ENCODE assay signal across 24 cellular contexts in genomic region chr14:95547272-95547625, GRCh38. TPM values are rescaled to one million over a fixed set of nuclear protein-coding genes. Genes with fewer than 3 reads are reported as not detected.
DNase-seq lines count a peak whose midpoint lies in the region; TF ChIP-seq lines count a peak whose summit lies in the region.
"Had no signal": no experiment of that assay in that cellular context is flagged by ENCODE, and none has a peak within 500 bp of the region (broad histone marks: within the 10 kb centered on the region; RNA-seq: fewer than 3 reads in every experiment).

No MANE protein-coding gene starts in this region.

- H3K36me3 Mint-ChIP-seq in endodermal cell (ENCODE audit: low read depth), result peaks cover 40% of the 10 kb centered on the region

- peak; percentile 5 for DNase-seq in HT-29 (ENCODE audit: low spot score)
- DNase-seq in SJCRH30, result no peak
- DNase-seq in endodermal cell, result peak; percentile 58
- no peak for DNase-seq in osteoblast (ENCODE audit: insufficient read length, low spot score, missing footprints)
- no peak for DNase-seq in MM.1S
- DNase-seq in T1000 (lab: John Stamatoyannopoulos, UW), result no peak
- no peak for DNase-seq in OCI-LY7 (ENCODE audit: low spot score)
- no peak for DNase-seq in amygdala (lab: John Stamatoyannopoulos, UW)
- DNase-seq: activated CD4-positive, CD25-positive, alpha-beta regulatory T cell treated with anti-CD3 and anti-CD28 coated beads, Interleukin-2, amount 50 U/mL, for 72 hours; activated CD8-positive, alpha-beta T cell treated with anti-CD3 and anti-CD28 coated beads for 36 hours; activated effector memory CD4-positive, alpha-beta T cell treated with anti-CD3 and anti-CD28 coated beads, Interleukin-2, amount 50 U/mL, for 16 hours; activated naive CD8-positive, alpha-beta T cell treated with anti-CD3 and anti-CD28 coated beads, Interleukin-2, amount 50 U/mL, for 24 hours; CD4-positive, CD25-positive, alpha-beta regulatory T cell; DMS 273 treated with DMSO at 0.1 percent for 48 hours; Kasumi-1; lower lobe of right lung; NCI-H1048; NCI-H1930; NCI-H69; Right ventricle myocardium superior; small intestine; stimulated activated CD4-positive, alpha-beta T cell treated with anti-CD3 and anti-CD28 coated beads, Interleukin-2, amount 100 ng/mL, for 24 hours; T-cell; upper lobe of left lung had no signal

- POLR2A ChIA-PET in OCI-LY7 (lab: Charles Lee), result interaction anchor here (1.7 kb wide), 1 partner anchor 10 kb away, joined by 10 read pairs; no protein-coding TSS in a partner anchor

- CTCF ChIA-PET in OCI-LY7 (lab: Charles Lee; ENCODE audit: unreplicated experiment), result no interaction called here

- H3K27me3 ChIP-seq in SJCRH30 (no peaks in the 10 kb centered on the region), endodermal cell (ENCODE audit: control insufficient read depth, insufficient read depth, low read length, poor library complexity, severe bottlenecking) (no peaks in the 10 kb centered on the region), osteoblast (ENCODE audit: insufficient read depth, low read length) (no peaks in the 10 kb centered on the region), MM.1S (replicated peaks; ENCODE audit: insufficient read depth, low read length) (no peaks in the 10 kb centered on the region)
- H3K27me3 ChIP-seq: upper lobe of left lung had no signal

- H3K9ac ChIP-seq in endodermal cell (ENCODE audit: extremely low read depth, low read length, poor library complexity, severe bottlenecking) (no peak overlapping the region), MM.1S (ENCODE audit: low read length) (no peak overlapping the region)

- H3F3A ChIP-seq in MM.1S (ENCODE audit: insufficient read depth, low read length), result no peaks in the 10 kb centered on the region

- H3K9me2 ChIP-seq in MM.1S (replicated peaks; ENCODE audit: insufficient read depth, low read length) (no peaks in the 10 kb centered on the region), OCI-LY7 (ENCODE audit: insufficient read depth, low read length) (no peaks in the 10 kb centered on the region)

- peak overlapping the region; percentile 1 for H3K4me2 ChIP-seq in osteoblast (ENCODE audit: insufficient read depth, low read length)
- no peak overlapping the region for H3K4me2 ChIP-seq in MM.1S (ENCODE audit: low read depth, low read length)
- no peak overlapping the region for H3K4me2 ChIP-seq in OCI-LY7 (ENCODE audit: low read length)

- peak overlapping the region; percentile 22; the same call in 1 of the 2 replicates for H3K27ac ChIP-seq in SJCRH30
- peak overlapping the region; percentile 51 for H3K27ac ChIP-seq in endodermal cell (ENCODE audit: low read depth, low read length)
- H3K27ac ChIP-seq in osteoblast (ENCODE audit: low read depth, low read length), result no peak overlapping the region
- H3K27ac ChIP-seq in MM.1S (ENCODE audit: low read length), result no peak overlapping the region
- no peak overlapping the region for H3K27ac ChIP-seq in OCI-LY7 (ENCODE audit: low read depth, low read length, poor library complexity, severe bottlenecking)
- H3K27ac ChIP-seq: lower lobe of right lung, upper lobe of left lung had no signal

- H3K79me2 ChIP-seq in osteoblast (ENCODE audit: insufficient read depth, low read length), result peaks cover 17% of the 10 kb centered on the region
- peaks cover 8% of the 10 kb centered on the region for H3K79me2 ChIP-seq in MM.1S (ENCODE audit: low read length)
- peaks cover 10% of the 10 kb centered on the region; the same call in 1 of the 2 replicates for H3K79me2 ChIP-seq in OCI-LY7 (ENCODE audit: insufficient read depth, low read depth, low read length)

- no peak for TF ChIP-seq CTCF in endodermal cell (conservative IDR thresholded peaks at IDR 0.05)
- TF ChIP-seq CTCF in osteoblast (IDR thresholded peaks at IDR 0.05; ENCODE audit: extremely low read depth, low read depth, low read length), result no peak
- TF ChIP-seq CTCF in MM.1S (IDR thresholded peaks at IDR 0.05; ENCODE audit: low read length), result no peak
- no peak for TF ChIP-seq CTCF in OCI-LY7 (conservative IDR thresholded peaks at IDR 0.05; ENCODE audit: low read length)

- no peak overlapping the region for H3K4me3 ChIP-seq in SJCRH30
- H3K4me3 ChIP-seq in endodermal cell (ENCODE audit: low read length), result no peak overlapping the region
- H3K4me3 ChIP-seq in osteoblast (ENCODE audit: insufficient read depth, low read length), result no peak overlapping the region
- no peak overlapping the region for H3K4me3 ChIP-seq in MM.1S (ENCODE audit: low read length)
- no peak overlapping the region for H3K4me3 ChIP-seq in OCI-LY7 (ENCODE audit: low read depth, low read length, poor library complexity, severe bottlenecking)
- H3K4me3 ChIP-seq: lower lobe of right lung, upper lobe of left lung had no signal

- peaks cover 7% of the 10 kb centered on the region for H3K4me1 Mint-ChIP-seq in endodermal cell

- no peak overlapping the region for H2AFZ ChIP-seq in osteoblast (ENCODE audit: low read length)
- no peak overlapping the region for H2AFZ ChIP-seq in MM.1S (ENCODE audit: low read length)
- H2AFZ ChIP-seq in OCI-LY7 (ENCODE audit: low read length), result no peak overlapping the region

- peaks cover 6% of the 10 kb centered on the region for H4K20me1 ChIP-seq in osteoblast (ENCODE audit: insufficient read depth, low read length)
- H4K20me1 ChIP-seq in MM.1S (ENCODE audit: insufficient read depth, low read length), result no peaks in the 10 kb centered on the region
- H4K20me1 ChIP-seq in OCI-LY7 (ENCODE audit: insufficient read depth, low read length), result no peaks in the 10 kb centered on the region

- peaks cover 65% of the 10 kb centered on the region for H3K4me1 ChIP-seq in SJCRH30
- no peaks in the 10 kb centered on the region for H3K4me1 ChIP-seq in endodermal cell (ENCODE audit: control insufficient read depth, insufficient read depth, low read length)
- peaks cover 21% of the 10 kb centered on the region for H3K4me1 ChIP-seq in osteoblast (ENCODE audit: insufficient read depth, low read length)
- H3K4me1 ChIP-seq in MM.1S (ENCODE audit: low read length), result no peaks in the 10 kb centered on the region
- no peaks in the 10 kb centered on the region for H3K4me1 ChIP-seq in OCI-LY7 (ENCODE audit: insufficient read depth, low read length, poor library complexity, severe bottlenecking)
- H3K4me1 ChIP-seq: lower lobe of right lung had no signal

- H3K9me3 Mint-ChIP-seq in endodermal cell, result peaks cover 7% of the 10 kb centered on the region
- H3K9me3 Mint-ChIP-seq: activated CD8-positive, alpha-beta T cell treated with anti-CD3 and anti-CD28 coated beads for 36 hours; activated naive CD8-positive, alpha-beta T cell treated with anti-CD3 and anti-CD28 coated beads, Interleukin-2, amount 50 U/mL, for 24 hours; CD4-positive, CD25-positive, alpha-beta regulatory T cell; T-cell had no signal

- BruUV-seq in OCI-LY7 (replicated peaks; lab: Mats Ljungman, UMichigan), result no TSS peak

- intact Hi-C loops in OCI-LY7 (cut with micrococcal nuclease; ENCODE audit: unreplicated experiment), result no loop called here

- 47 to 80% methylated on average over 3 to 5 of the region's 5 CpGs for whole genome bisulfite sequencing in endodermal cell (ENCODE audit: insufficient coverage in 1 of 2, insufficient read length in 1 of 2), 2 experiments

- no peaks in the 10 kb centered on the region for H3K27me3 Mint-ChIP-seq in endodermal cell (ENCODE audit: insufficient read depth)
- H3K27me3 Mint-ChIP-seq: activated CD8-positive, alpha-beta T cell treated with anti-CD3 and anti-CD28 coated beads for 36 hours; activated naive CD8-positive, alpha-beta T cell treated with anti-CD3 and anti-CD28 coated beads, Interleukin-2, amount 50 U/mL, for 24 hours; CD4-positive, CD25-positive, alpha-beta regulatory T cell; T-cell had no signal

- no peaks in the 10 kb centered on the region; the same call in 1 of the 2 replicates for H3K9me3 ChIP-seq in SJCRH30 (replicated peaks)
- H3K9me3 ChIP-seq in endodermal cell (ENCODE audit: control insufficient read depth, low read length), result peaks cover 5% of the 10 kb centered on the region
- H3K9me3 ChIP-seq in osteoblast (ENCODE audit: low read depth, low read length), result peaks cover 3% of the 10 kb centered on the region
- no peaks in the 10 kb centered on the region for H3K9me3 ChIP-seq in MM.1S (replicated peaks; ENCODE audit: insufficient read depth, low read length)
- H3K9me3 ChIP-seq in OCI-LY7 (ENCODE audit: low read length), result no peaks in the 10 kb centered on the region
- H3K9me3 ChIP-seq: lower lobe of right lung, upper lobe of left lung had no signal

- H3K36me3 ChIP-seq in SJCRH30 (peaks cover 2% of the 10 kb centered on the region; the same call in 1 of the 2 replicates), endodermal cell (ENCODE audit: control insufficient read depth, insufficient read depth, low read length) (peaks cover 10% of the 10 kb centered on the region), osteoblast (ENCODE audit: insufficient read depth, low read length) (peaks cover 15% of the 10 kb centered on the region), MM.1S (replicated peaks; ENCODE audit: insufficient read depth, low read length) (no peaks in the 10 kb centered on the region), OCI-LY7 (ENCODE audit: insufficient read depth, low read length) (peaks cover 28% of the 10 kb centered on the region; the same call in 1 of the 2 replicates)

- no peak overlapping the region for H3K4me3 Mint-ChIP-seq in endodermal cell
- H3K4me3 Mint-ChIP-seq: activated CD8-positive, alpha-beta T cell treated with anti-CD3 and anti-CD28 coated beads for 36 hours; activated naive CD8-positive, alpha-beta T cell treated with anti-CD3 and anti-CD28 coated beads, Interleukin-2, amount 50 U/mL, for 24 hours; CD4-positive, CD25-positive, alpha-beta regulatory T cell; T-cell had no signal

- peak overlapping the region; percentile 65 for H3K27ac Mint-ChIP-seq in endodermal cell
- H3K27ac Mint-ChIP-seq: activated CD8-positive, alpha-beta T cell treated with anti-CD3 and anti-CD28 coated beads for 36 hours; activated naive CD8-positive, alpha-beta T cell treated with anti-CD3 and anti-CD28 coated beads, Interleukin-2, amount 50 U/mL, for 24 hours; T-cell had no signal

RNA-seq across cellular contexts. Expression of gene GLRX5, which starts 12.4 kb away (rescaled TPM):
- 56.9 and 60.8 TPM in 2 replicates for total RNA-seq in HT-29 (2014; rRNA removed; shearing (Covaris generic))
- total RNA-seq in SJCRH30 (2014; rRNA removed; shearing (Covaris generic)), result 130 and 132 TPM in 2 replicates
- total RNA-seq in endodermal cell (10 to 100 TPM; 62.4 to 63.4 TPM), osteoblast (19.9 and 22.7 TPM in 2 replicates), OCI-LY7 (2022) (78.4 and 82.6 TPM in 2 replicates)
- 73.3 TPM for polyA plus RNA-seq in endodermal cell (2013, experiment 1 of 2)
- 69.6 TPM for polyA plus RNA-seq in endodermal cell (2013, experiment 2 of 2)
- total RNA-seq in OCI-LY7 (2014; rRNA removed; shearing (Covaris generic)), result 59.6 and 68.2 TPM in 2 replicates

RNA-seq across cellular contexts. Expression of gene SYNE3, which starts 30.8 kb away (rescaled TPM):
- not detected in 2 replicates for total RNA-seq in HT-29 (2014; rRNA removed; shearing (Covaris generic))
- total RNA-seq in SJCRH30 (2014; rRNA removed; shearing (Covaris generic)), result 34.1 and 34.5 TPM in 2 replicates
- total RNA-seq in endodermal cell (1 to 10 TPM; 1.0 to 5.2 TPM), osteoblast (23.9 and 26.8 TPM in 2 replicates), OCI-LY7 (2022) (4.1 and 4.5 TPM in 2 replicates)
- 0.61 TPM for polyA plus RNA-seq in endodermal cell (2013, experiment 1 of 2)
- polyA plus RNA-seq in endodermal cell (2013, experiment 2 of 2), result 0.87 TPM
- total RNA-seq in OCI-LY7 (2014; rRNA removed; shearing (Covaris generic)), result 0.26 and 0.60 TPM in 2 replicates

Comparison
In these comparisons a context has a peak if more than half of its experiments do, and no peak if none do; other contexts are left out.
1. DNase-seq: peak in HT-29 (single experiment) and endodermal cell (single experiment); none in SJCRH30 (0 of 2), osteoblast (single experiment), MM.1S (single experiment), T1000 (single experiment), OCI-LY7 (single experiment) and amygdala (0 of 56).
2. H3K27ac ChIP-seq: peak in SJCRH30 (single experiment) and endodermal cell (single experiment); none in osteoblast (single experiment), MM.1S (single experiment) and OCI-LY7 (single experiment).